In the genomic region with DNA sequence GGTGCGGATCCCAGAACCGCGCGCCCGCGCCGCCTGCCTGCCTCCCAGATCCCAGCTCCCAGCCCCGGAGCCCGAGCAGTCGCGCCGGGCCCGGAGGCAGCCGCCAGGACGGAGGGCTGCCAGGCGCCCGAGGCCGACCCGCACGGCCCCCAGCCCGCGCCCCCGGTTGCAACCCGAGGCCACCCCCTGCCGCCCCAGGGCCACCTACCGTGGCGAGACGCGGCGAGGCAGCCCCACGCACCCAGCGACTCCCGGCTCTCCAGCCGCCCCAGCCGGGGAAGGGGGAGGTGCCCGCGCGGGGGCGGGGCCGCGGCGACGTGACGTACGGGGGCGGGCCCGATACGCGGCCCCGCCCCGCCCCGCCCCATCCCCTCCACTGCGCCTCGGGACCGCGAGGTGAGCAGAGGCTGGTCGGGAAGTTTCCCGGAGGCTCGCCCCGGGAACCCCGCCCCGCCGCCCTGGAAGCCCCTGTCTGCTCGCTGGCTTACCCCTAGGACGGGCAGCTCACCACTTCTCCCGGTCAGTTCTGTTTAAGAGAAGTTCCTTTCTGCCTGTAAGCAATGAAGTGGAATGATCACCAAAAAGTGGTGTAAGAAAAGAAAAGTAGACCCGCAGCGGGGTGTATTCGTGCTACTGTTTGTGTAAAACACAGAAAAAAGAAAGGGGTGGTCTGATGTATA, we compare ENCODE assay signal across 8 cellular contexts. TPM values are rescaled to one million over a fixed set of nuclear protein-coding genes. Genes with fewer than 3 reads are reported as not detected.
A peak's percentile ranks its signal among the peaks of the same experiment; 100 is the strongest.
DNase-seq lines count a peak whose midpoint lies in the region; ATAC-seq and TF ChIP-seq lines count a peak whose summit lies in the region.

Gene TPST2 (minus strand): TSS at position 288 of the 680 bp plus-strand sequence. CDS start 48,502 bp downstream, outside the sequence.

- no peaks in the 10 kb centered on the region for H3K36me3 Mint-ChIP-seq in T-helper 17 cell (ENCODE audit: low read depth)

- no peaks in the 10 kb centered on the region for H3K27me3 Mint-ChIP-seq in T-helper 17 cell

- no peaks in the 10 kb centered on the region for H3K27me3 ChIP-seq in right atrium auricular region

- ATAC-seq in GM21723 (IDR thresholded peaks at IDR 0.05; ENCODE audit: unreplicated experiment) (peak; percentile 54), T-helper 17 cell (peak; percentile 90)

- H3K27ac Mint-ChIP-seq in T-helper 17 cell, result peak within 1 kb of the TSS; percentile 81

- H3K4me3 ChIP-seq in right atrium auricular region, result peak within 1 kb of the TSS; percentile 80 to 97
- H3K4me3 ChIP-seq in urinary bladder (ENCODE audit: low read depth, low read length), result peak within 1 kb of the TSS; percentile 90

- H3K9me3 ChIP-seq in T-helper 17 cell (ENCODE audit: control insufficient read depth, low read length, poor library complexity, severe bottlenecking), result no peaks in the 10 kb centered on the region
- H3K9me3 ChIP-seq in right atrium auricular region, result no peaks in the 10 kb centered on the region

- H3K27ac ChIP-seq in right atrium auricular region (peak within 1 kb of the TSS; percentile 76 to 89), urinary bladder (ENCODE audit: low read depth) (peak within 1 kb of the TSS; percentile 87)

- under 1% methylated on average over 69 of the region's 69 CpGs for WGBS in urinary bladder

- H3K36me3 ChIP-seq in right atrium auricular region (no peaks in the 10 kb centered on the region), urinary bladder (ENCODE audit: insufficient read depth) (no peaks in the 10 kb centered on the region)

- peaks cover 39% of the 10 kb centered on the region for H3K4me1 Mint-ChIP-seq in T-helper 17 cell

- peak within 1 kb of the TSS; percentile 94 for H3K4me3 Mint-ChIP-seq in T-helper 17 cell

- no peak for TF ChIP-seq CTCF in right atrium auricular region (IDR thresholded peaks at IDR 0.05)

- peak; percentile 79 for DNase-seq in EH (ENCODE audit: low read depth)
- peak; percentile 55 to 60 for DNase-seq in Kasumi-1 (lab: John Stamatoyannopoulos, UW)
- peak; percentile 76 to 83 (median 80) for DNase-seq in T-helper 17 cell
- peak in 48 of 56 donors; percentile 9 to 79 (median 52) for DNase-seq in amygdala (lab: John Stamatoyannopoulos, UW)
- peak; percentile 74 for DNase-seq in right atrium auricular region (ENCODE audit: low spot score)
- no peak for DNase-seq in pulmonary artery endothelial cell (ENCODE audit: low read depth, low spot score)

- peaks cover 0 to 46% of the 10 kb centered on the region in 2 donors for H3K4me1 ChIP-seq in right atrium auricular region
- H3K4me1 ChIP-seq in urinary bladder (ENCODE audit: insufficient read depth), result no peaks in the 10 kb centered on the region

RNA-seq across cellular contexts. Expression of gene TPST2, which starts in this region (rescaled TPM):
- total RNA-seq in T-helper 17 cell (10 to 100 TPM; 18.2 to 40.7 TPM), right atrium auricular region (100 to 1,000 TPM in 1 of 2 donors, 10 to 100 TPM in 1; 63.4 to 104 TPM), pulmonary artery endothelial cell (33.6 and 56.7 TPM in 2 replicates), urinary bladder (14.1 TPM)
- 27.4 TPM for polyA plus RNA-seq in urinary bladder
